In the genomic region with DNA sequence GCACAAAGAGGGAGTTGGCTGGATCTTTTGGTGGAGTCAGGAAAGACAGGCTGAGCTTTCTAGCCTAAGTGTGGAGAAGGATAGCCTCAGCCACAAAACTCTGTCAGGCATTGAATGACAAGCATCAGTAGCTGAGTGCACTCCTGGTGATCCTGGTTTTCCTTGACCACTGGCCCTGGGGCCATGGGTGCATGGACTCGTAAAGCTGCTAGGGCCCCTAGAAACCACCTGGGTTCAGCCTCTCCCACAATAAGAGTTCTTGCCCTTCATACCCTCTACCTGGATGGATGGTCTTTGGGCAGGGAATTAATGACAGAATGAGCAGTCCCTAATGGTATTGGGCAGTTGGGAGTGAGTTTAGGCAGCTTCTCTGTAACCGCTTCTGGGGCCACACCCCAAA, we compare ENCODE assay signal across 24 cellular contexts. TPM values are rescaled to one million over a fixed set of nuclear protein-coding genes. Genes with fewer than 3 reads are reported as not detected.
"Had no signal": no experiment of that assay in that cellular context is flagged by ENCODE, and none has a peak within 500 bp of the region (broad histone marks: within the 10 kb centered on the region; RNA-seq: fewer than 3 reads in every experiment).

No MANE protein-coding gene starts in this region.

- H3K9me3 ChIP-seq: left lung, pancreas, psoas muscle, right lobe of liver, stomach, thoracic aorta, tibial artery, upper lobe of right lung had no signal

- DNase-seq: left colon; left lung; mesendoderm; naive B cell; natural killer cell; nephron progenitor cell; pancreas; psoas muscle; right lobe of liver; stimulated activated CD4-positive, alpha-beta T cell treated with anti-CD3 and anti-CD28 coated beads, Interleukin-12 subunit alpha, Interleukin-12 subunit beta, amount 100 ng/mL, for 4 hours; stimulated activated CD4-positive, alpha-beta T cell treated with anti-CD3 and anti-CD28 coated beads, Interleukin-15, amount 100 ng/mL, for 24 hours; stimulated activated CD4-positive, alpha-beta T cell treated with anti-CD3 and anti-CD28 coated beads, Interleukin-2, amount 100 ng/mL, for 24 hours; stimulated activated CD4-positive, alpha-beta T cell treated with anti-CD3 and anti-CD28 coated beads, Interleukin-4, amount 100 ng/mL, for 1 hour; stimulated activated naive B cell treated with anti-CD40 and anti-IgM and Interleukin-4, amounts not matched to agents 10 μg/mL and 1 μg/mL and 100 μg/mL, for 72 hours; stimulated activated naive CD8-positive, alpha-beta T cell treated with anti-CD3 and anti-CD28 coated beads, Interleukin-15, Interleukin-2, amounts not matched to agents 100 U/mL and 50 U/mL, for 24 hours; stomach; tibial artery; trophoblast cell; upper lobe of right lung had no signal

- H3K27me3 ChIP-seq: left lung, pancreas, right lobe of liver, stomach, tibial artery, upper lobe of right lung had no signal

- FAIRE-seq: keratinocyte, pancreas, urothelium cell line had no signal

- H3K36me3 ChIP-seq: right lobe of liver, upper lobe of right lung had no signal

- H3K4me3 ChIP-seq: left lung, lung, pancreas, psoas muscle, right lobe of liver, smooth muscle cell, stomach, thoracic aorta, tibial artery, upper lobe of right lung had no signal

- H3K27ac ChIP-seq: left lung, pancreas, psoas muscle, right lobe of liver, stomach, thoracic aorta, tibial artery, upper lobe of right lung had no signal

- H3K4me1 ChIP-seq: left lung, pancreas, right lobe of liver, stomach, tibial artery, upper lobe of right lung had no signal

- ATAC-seq: left colon; left lung; natural killer cell; pancreas; psoas muscle; right lobe of liver; stimulated activated naive B cell treated with anti-CD40 and anti-IgM and Interleukin-4, amounts not matched to agents 10 μg/mL and 1 μg/mL and 100 μg/mL, for 72 hours; stimulated activated naive CD8-positive, alpha-beta T cell treated with anti-CD3 and anti-CD28 coated beads, Interleukin-15, Interleukin-2, amounts not matched to agents 100 U/mL and 50 U/mL, for 24 hours; upper lobe of right lung had no signal

RNA-seq across cellular contexts. Expression of a gene that starts 22.9 kb away (rescaled TPM):
- total RNA-seq: natural killer cell had no signal
